ENCODE assay signal across 9 cellular contexts in genomic region chr3:152307829-152308474, GRCh38. TPM values are rescaled to one million over a fixed set of nuclear protein-coding genes. Genes with fewer than 3 reads are reported as not detected.
DNase-seq lines count a peak whose midpoint lies in the region; ATAC-seq and TF ChIP-seq lines count a peak whose summit lies in the region.
"Had no signal": no experiment of that assay in that cellular context is flagged by ENCODE, and none has a peak within 500 bp of the region (broad histone marks: within the 10 kb centered on the region; RNA-seq: fewer than 3 reads in every experiment).

No MANE protein-coding gene starts in this region.

- H3K4me3 ChIP-seq in ascending aorta (peak overlapping the region in 1 of 2 donors; percentile 16), lower lobe of right lung (no peak overlapping the region), tibial artery (no peak overlapping the region)

- TF ChIP-seq CTCF in ascending aorta (IDR thresholded peaks at IDR 0.05): no peak
- TF ChIP-seq CTCF in lower lobe of right lung (IDR thresholded peaks at IDR 0.05): no peak
- no peak for TF ChIP-seq CTCF in tibial artery (IDR thresholded peaks at IDR 0.05)

- CTCF ChIA-PET in activated CD8-positive, alpha-beta memory T cell treated with anti-CD3 and anti-CD28 coated beads, Interleukin-2, amount 10 ng/mL, durations not matched to agents 7 days and 5 days (lab: Charles Lee): interaction anchor here (0.9 kb wide), 1 partner anchor 12 kb away, joined by 3 read pairs; no protein-coding TSS in a partner anchor

- ATAC-seq in activated CD8-positive, alpha-beta memory T cell treated with anti-CD3 and anti-CD28 coated beads, Interleukin-2, amount 10 ng/mL, durations not matched to agents 7 days and 5 days: peak; percentile 4
- ATAC-seq in lower lobe of right lung: peak; percentile 89 to 95

- H3K27me3 Mint-ChIP-seq in activated CD8-positive, alpha-beta memory T cell treated with anti-CD3 and anti-CD28 coated beads, Interleukin-2, amount 10 ng/mL, durations not matched to agents 7 days and 5 days: no peaks in the 10 kb centered on the region
- H3K27me3 Mint-ChIP-seq: activated naive CD8-positive, alpha-beta T cell treated with anti-CD3 and anti-CD28 coated beads, Interleukin-2, amount 10 ng/mL, durations not matched to agents 7 days and 5 days had no signal

- H3K9me3 ChIP-seq in ascending aorta (no peaks in the 10 kb centered on the region), lower lobe of right lung (no peaks in the 10 kb centered on the region), tibial artery (no peaks in the 10 kb centered on the region)

- no peaks in the 10 kb centered on the region for H3K9me3 Mint-ChIP-seq in activated CD8-positive, alpha-beta memory T cell treated with anti-CD3 and anti-CD28 coated beads, Interleukin-2, amount 10 ng/mL, durations not matched to agents 7 days and 5 days (ENCODE audit: low read depth)
- H3K9me3 Mint-ChIP-seq: activated naive CD8-positive, alpha-beta T cell treated with anti-CD3 and anti-CD28 coated beads, Interleukin-2, amount 10 ng/mL, durations not matched to agents 7 days and 5 days had no signal

- H3K4me3 Mint-ChIP-seq in activated CD8-positive, alpha-beta memory T cell treated with anti-CD3 and anti-CD28 coated beads, Interleukin-2, amount 10 ng/mL, durations not matched to agents 7 days and 5 days: no peak overlapping the region
- H3K4me3 Mint-ChIP-seq: activated naive CD8-positive, alpha-beta T cell treated with anti-CD3 and anti-CD28 coated beads, Interleukin-2, amount 10 ng/mL, durations not matched to agents 7 days and 5 days had no signal

- intact Hi-C loops in ascending aorta (cut with DNase I): loop anchor here (10.0 kb wide), 2 partner anchors 97 to 137 kb away; no protein-coding TSS in a partner anchor
- intact Hi-C loops in lower lobe of right lung (cut with DNase I): no loop called here
- intact Hi-C loops in tibial artery (cut with DNase I; ENCODE audit: low total_unique reads): no loop called here
- intact Hi-C loops in posterior vena cava (cut with DNase I): no loop called here

- H3K4me1 Mint-ChIP-seq in activated CD8-positive, alpha-beta memory T cell treated with anti-CD3 and anti-CD28 coated beads, Interleukin-2, amount 10 ng/mL, durations not matched to agents 7 days and 5 days: peaks cover 68% of the 10 kb centered on the region

- H3K4me1 ChIP-seq in ascending aorta: peaks cover 20 to 73% of the 10 kb centered on the region in 2 donors
- H3K4me1 ChIP-seq in lower lobe of right lung: peaks cover 78% of the 10 kb centered on the region
- peaks cover 0 to 97% (median 42%) of the 10 kb centered on the region in 4 donors for H3K4me1 ChIP-seq in tibial artery

- H3K27me3 ChIP-seq in ascending aorta (no peaks in the 10 kb centered on the region), lower lobe of right lung (ENCODE audit: low read depth) (no peaks in the 10 kb centered on the region), tibial artery (no peaks in the 10 kb centered on the region)

- H3K36me3 Mint-ChIP-seq in activated CD8-positive, alpha-beta memory T cell treated with anti-CD3 and anti-CD28 coated beads, Interleukin-2, amount 10 ng/mL, durations not matched to agents 7 days and 5 days: peaks cover 47% of the 10 kb centered on the region

- no peaks in the 10 kb centered on the region for H3K36me3 ChIP-seq in ascending aorta
- no peaks in the 10 kb centered on the region for H3K36me3 ChIP-seq in lower lobe of right lung
- no peaks in the 10 kb centered on the region for H3K36me3 ChIP-seq in tibial artery

- peak overlapping the region; percentile 40 for H3K27ac Mint-ChIP-seq in activated CD8-positive, alpha-beta memory T cell treated with anti-CD3 and anti-CD28 coated beads, Interleukin-2, amount 10 ng/mL, durations not matched to agents 7 days and 5 days
- H3K27ac Mint-ChIP-seq: activated naive CD8-positive, alpha-beta T cell treated with anti-CD3 and anti-CD28 coated beads, Interleukin-2, amount 10 ng/mL, durations not matched to agents 7 days and 5 days had no signal

- DNase-seq in activated CD8-positive, alpha-beta memory T cell treated with anti-CD3 and anti-CD28 coated beads, Interleukin-2, amount 10 ng/mL, durations not matched to agents 7 days and 5 days: no peak
- DNase-seq in activated CD8-positive, alpha-beta memory T cell treated with anti-CD3 and anti-CD28 coated beads, Interleukin-2, amount 50 U/mL, for 48 hours: no peak
- no peak for DNase-seq in ascending aorta (ENCODE audit: low spot score in 2 of 2)
- no peak for DNase-seq in lower lobe of right lung
- DNase-seq in tibial artery: no peak
- no peak for DNase-seq in posterior vena cava (ENCODE audit: low spot score)
- no peak for DNase-seq in stimulated activated naive CD4-positive, alpha-beta T cell (lab: John Stamatoyannopoulos, UW)
- DNase-seq in NCI-H2029 treated with DMSO at 0.1 percent for 48 hours (lab: John Stamatoyannopoulos, UW): no peak
- DNase-seq: activated naive CD8-positive, alpha-beta T cell treated with anti-CD3 and anti-CD28 coated beads, Interleukin-2, amount 10 ng/mL, durations not matched to agents 7 days and 5 days had no signal

- peak overlapping the region; percentile 83 for H3K27ac ChIP-seq in ascending aorta
- peak overlapping the region; percentile 73 for H3K27ac ChIP-seq in lower lobe of right lung
- peak overlapping the region; percentile 87 to 88 for H3K27ac ChIP-seq in tibial artery

RNA-seq across cellular contexts. Expression of gene MBNL1, which starts 39.2 kb away (rescaled TPM):
- total RNA-seq in activated CD8-positive, alpha-beta memory T cell treated with anti-CD3 and anti-CD28 coated beads, Interleukin-2, amount 10 ng/mL, durations not matched to agents 7 days and 5 days: 100 to 1,000 TPM; 370 to 398 TPM
- 350 TPM for total RNA-seq in ascending aorta
- total RNA-seq in lower lobe of right lung: 235 TPM
- total RNA-seq in posterior vena cava: 100 to 1,000 TPM; 393 to 453 TPM
